8 cellular contexts compared by ENCODE assay signal in genomic region chr16:70800798-70801480, GRCh38. TPM values are rescaled to one million over a fixed set of nuclear protein-coding genes. Genes with fewer than 3 reads are reported as not detected.
DNase-seq lines count a peak whose midpoint lies in the region; ATAC-seq and TF ChIP-seq lines count a peak whose summit lies in the region.

VAC14 (minus strand) TSS chr16:70801158; CDS start chr16:70800900, 258 bp downstream.

- DNase-seq in NCI-H1694 treated with DMSO at 0.1 percent for 48 hours (lab: John Stamatoyannopoulos, UW), result peak; percentile 62
- peak; percentile 55 for DNase-seq in amniotic stem cell (lab: John Stamatoyannopoulos, UW)
- peak; percentile 94 for DNase-seq in left ventricle myocardium superior
- peak; percentile 89 to 94 for DNase-seq in psoas muscle

- peaks cover 5% of the 10 kb centered on the region for H3K36me3 Mint-ChIP-seq in T-helper 1 cell treated with Interleukin-12 subunit alpha and Interleukin-12 subunit beta and Interleukin-4 antibody, amounts not matched to agents 30 μg/mL and 1 μg/mL, for 36 hours (ENCODE audit: low read depth)

- H3K9me3 Mint-ChIP-seq in T-helper 1 cell treated with Interleukin-12 subunit alpha and Interleukin-12 subunit beta and Interleukin-4 antibody, amounts not matched to agents 30 μg/mL and 1 μg/mL, for 36 hours, result peaks cover 8% of the 10 kb centered on the region

- no peaks in the 10 kb centered on the region for H3K9me3 ChIP-seq in psoas muscle

- H3K4me1 ChIP-seq in psoas muscle (peaks cover 10% of the 10 kb centered on the region), urinary bladder (ENCODE audit: insufficient read depth) (no peaks in the 10 kb centered on the region)

- H3K4me3 ChIP-seq in psoas muscle (peak within 1 kb of the TSS; percentile 92), urinary bladder (ENCODE audit: low read depth, low read length) (peak within 1 kb of the TSS; percentile 84)

- H3K4me1 Mint-ChIP-seq in T-helper 1 cell treated with Interleukin-12 subunit alpha and Interleukin-12 subunit beta and Interleukin-4 antibody, amounts not matched to agents 30 μg/mL and 1 μg/mL, for 36 hours (ENCODE audit: low read depth), result peaks cover 23% of the 10 kb centered on the region

- no peaks in the 10 kb centered on the region for H3K27me3 Mint-ChIP-seq in T-helper 1 cell treated with Interleukin-12 subunit alpha and Interleukin-12 subunit beta and Interleukin-4 antibody, amounts not matched to agents 30 μg/mL and 1 μg/mL, for 36 hours (ENCODE audit: low read depth)

- no peak for TF ChIP-seq CTCF in psoas muscle (IDR thresholded peaks at IDR 0.05)

- peaks cover 0 to 2% (median 0%) of the 10 kb centered on the region in 3 donors for H3K27me3 ChIP-seq in psoas muscle (ENCODE audit: insufficient read depth in 3 of 3, low read length in 2 of 3)

- peak within 1 kb of the TSS; percentile 70 for H3K27ac ChIP-seq in psoas muscle
- no peak within 1 kb of the TSS for H3K27ac ChIP-seq in urinary bladder (ENCODE audit: low read depth)

- H3K36me3 ChIP-seq in psoas muscle (ENCODE audit: insufficient read depth in 1 of 2, low read depth in 1 of 2), result no peaks in the 10 kb centered on the region
- no peaks in the 10 kb centered on the region for H3K36me3 ChIP-seq in urinary bladder (ENCODE audit: insufficient read depth)

- peak within 1 kb of the TSS; percentile 94 for H3K4me3 Mint-ChIP-seq in T-helper 1 cell treated with Interleukin-12 subunit alpha and Interleukin-12 subunit beta and Interleukin-4 antibody, amounts not matched to agents 30 μg/mL and 1 μg/mL, for 36 hours

- peak; percentile 96 for ATAC-seq in GM18498 (IDR thresholded peaks at IDR 0.05; ENCODE audit: unreplicated experiment)
- peak; percentile 95 for ATAC-seq in HG02885 (IDR thresholded peaks at IDR 0.05; ENCODE audit: poor library complexity, unreplicated experiment)
- peak; percentile 99 for ATAC-seq in left ventricle myocardium superior
- ATAC-seq in psoas muscle, result peak; percentile 99 to 100 (median 100)

- H3K27ac Mint-ChIP-seq in T-helper 1 cell treated with Interleukin-12 subunit alpha and Interleukin-12 subunit beta and Interleukin-4 antibody, amounts not matched to agents 30 μg/mL and 1 μg/mL, for 36 hours, result peak within 1 kb of the TSS; percentile 91

- 1% methylated on average over 54 to 63 of the region's 63 CpGs for WGBS in psoas muscle, 3 donors
- WGBS in urinary bladder, result under 1% methylated on average over 63 of the region's 63 CpGs

- intact Hi-C loops in left ventricle myocardium superior (cut with micrococcal nuclease), result no loop called here
- intact Hi-C loops in psoas muscle (cut with DNase I), result no loop called here

RNA-seq across cellular contexts. Expression of gene VAC14, which starts in this region (rescaled TPM):
- 20.4 TPM for total RNA-seq in left ventricle myocardium superior
- 10 to 100 TPM; 20.0 to 24.3 (median 23.7) TPM for total RNA-seq in psoas muscle
- 10 to 100 TPM; 19.9 to 23.0 (median 20.5) TPM for polyA plus RNA-seq in psoas muscle
- total RNA-seq in urinary bladder, result 9.6 TPM
- polyA plus RNA-seq in urinary bladder, result 31.4 TPM
